In the genomic region with DNA sequence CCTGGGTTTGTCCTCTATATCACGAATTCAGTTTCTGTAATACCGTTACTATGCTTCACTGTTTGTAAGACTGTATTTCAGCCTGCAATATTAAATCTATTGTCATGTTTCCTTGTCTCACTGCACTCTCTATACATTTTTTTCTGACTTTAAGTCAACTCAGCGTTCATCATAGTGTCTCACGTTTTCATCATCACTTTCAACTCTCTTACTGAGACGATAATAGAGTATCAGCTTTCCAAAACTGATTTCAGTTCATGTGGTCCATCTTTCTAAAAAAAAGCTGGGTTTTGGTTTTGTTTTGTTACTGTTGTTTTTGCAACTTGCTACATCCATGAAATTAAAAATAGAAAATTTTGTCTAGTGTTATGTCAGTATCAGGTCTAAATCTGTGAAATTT, we compare ENCODE assay signal across 8 cellular contexts.
"Had no signal": no experiment of that assay in that cellular context is flagged by ENCODE, and none has a peak within 500 bp of the region (broad histone marks: within the 10 kb centered on the region; RNA-seq: fewer than 3 reads in every experiment).

No MANE protein-coding gene starts in this region.

- FAIRE-seq: G401.6, GM12878, GM12891, GM12892, GM18507, GM19239 had no signal

- H3K4me3 ChIP-seq: GM12878 had no signal

- DNase-seq: GDM1, GF-D8 had no signal

- ATAC-seq: GM12878 had no signal
